In genomic region chr3:169968224-169968623, GRCh38 we compare ENCODE assay signal across 9 cellular contexts. TPM values are rescaled to one million over a fixed set of nuclear protein-coding genes. Genes with fewer than 3 reads are reported as not detected.
A peak's percentile ranks its signal among the peaks of the same experiment; 100 is the strongest.
DNase-seq lines count a peak whose midpoint lies in the region; ATAC-seq and TF ChIP-seq lines count a peak whose summit lies in the region.
"Had no signal": no experiment of that assay in that cellular context is flagged by ENCODE, and none has a peak within 500 bp of the region (broad histone marks: within the 10 kb centered on the region; RNA-seq: fewer than 3 reads in every experiment).

No MANE protein-coding gene starts in this region.

- peak overlapping the region in 10 of 11 experiments; percentile 91 to 95 (median 94); a peak in 18 of 22 replicates for H3K9ac ChIP-seq in BLaER1 treated with 17β-estradiol and CSF1 and Interleukin-3, amounts not matched to agents 10 nM and 100 nM
- H3K9ac ChIP-seq in KMS-11, result no peak overlapping the region

- no peaks in the 10 kb centered on the region for H3K9me3 Mint-ChIP-seq in dendritic cell treated with granulocyte-macrophage colony-stimulating factor and Interleukin-4, amounts not matched to agents 40 ng/mL and 50 ng/mL, for 4 days
- peaks cover 0 to 4% (median 0%) of the 10 kb centered on the region in 9 donors for H3K9me3 Mint-ChIP-seq in naive thymus-derived CD8-positive, alpha-beta T cell

- no peak for DNase-seq in naive thymus-derived CD8-positive, alpha-beta T cell
- DNase-seq in NCI-H1436 treated with DMSO at 0.1 percent for 48 hours (lab: John Stamatoyannopoulos, UW) (no peak), hypothalamus (lab: John Stamatoyannopoulos, UW) (no peak), omental fat pad (ENCODE audit: low spot score) (no peak), left ventricle myocardium superior (no peak)

- peaks cover 0 to 9% (median 0%) of the 10 kb centered on the region in 11 experiments; a peak in 3 of 22 replicates for H3K9me3 ChIP-seq in BLaER1 treated with 17β-estradiol and CSF1 and Interleukin-3, amounts not matched to agents 10 nM and 100 nM (replicated peaks in 1 of 11)
- H3K9me3 ChIP-seq: SJSA1 had no signal

- TF ChIP-seq CTCF in KMS-11 (conservative IDR thresholded peaks at IDR 0.05; ENCODE audit: low read depth, low read length) (no peak), omental fat pad (IDR thresholded peaks at IDR 0.05) (no peak)

- H3K4me3 ChIP-seq in BLaER1 treated with 17β-estradiol and CSF1 and Interleukin-3, amounts not matched to agents 10 nM and 100 nM, result peak overlapping the region; percentile 84 to 95 (median 91)
- H3K4me3 ChIP-seq in KMS-11 (IDR thresholded peaks at IDR 0.05; ENCODE audit: insufficient read depth, low read depth, low read length), result peak overlapping the region; percentile 14

- H3K27me3 Mint-ChIP-seq in dendritic cell treated with granulocyte-macrophage colony-stimulating factor and Interleukin-4, amounts not matched to agents 40 ng/mL and 50 ng/mL, for 4 days, result peaks cover 3% of the 10 kb centered on the region
- H3K27me3 Mint-ChIP-seq in naive thymus-derived CD8-positive, alpha-beta T cell, result no peaks in the 10 kb centered on the region

- ATAC-seq in naive thymus-derived CD8-positive, alpha-beta T cell, result no peak
- ATAC-seq in omental fat pad (ENCODE audit: low FRiP score) (no peak), left ventricle myocardium superior (no peak)

- peaks cover 64% of the 10 kb centered on the region for H3K79me2 ChIP-seq in KMS-11 (ENCODE audit: insufficient read depth, low read depth)

- intact Hi-C loops in dendritic cell treated with granulocyte-macrophage colony-stimulating factor and Interleukin-4, amounts not matched to agents 40 ng/mL and 50 ng/mL, for 4 days (cut with micrococcal nuclease), result loop anchor here (5.0 to 10.0 kb wide), 3 partner anchors 69 to 907 kb away; partner anchors contain the start of genes GPR160 and RPL22L1
- intact Hi-C loops in left ventricle myocardium superior (cut with micrococcal nuclease), result no loop called here

- peak overlapping the region in 3 of 11 experiments; percentile 89 to 93 (median 90); a peak in 5 of 22 replicates for H3K27ac ChIP-seq in BLaER1 treated with 17β-estradiol and CSF1 and Interleukin-3, amounts not matched to agents 10 nM and 100 nM
- H3K27ac ChIP-seq in KMS-11, result no peak overlapping the region
- H3K27ac ChIP-seq: SJSA1 had no signal

- H3K4me1 Mint-ChIP-seq in dendritic cell treated with granulocyte-macrophage colony-stimulating factor and Interleukin-4, amounts not matched to agents 40 ng/mL and 50 ng/mL, for 4 days (ENCODE audit: low read depth), result peaks cover 54% of the 10 kb centered on the region
- H3K4me1 Mint-ChIP-seq in naive thymus-derived CD8-positive, alpha-beta T cell, result peaks cover 38 to 82% (median 69%) of the 10 kb centered on the region in 4 donors

- POLR2A ChIA-PET in naive thymus-derived CD8-positive, alpha-beta T cell (lab: Charles Lee), result interaction anchor here (0.7 to 4.7 kb wide), 9 partner anchors 18 to 506 kb away, joined by 3 to 51 read pairs (median 9); partner anchors contain the start of genes ACTRT3, LRRC34, LRRIQ4 and TERC

- H3K4me2 ChIP-seq in BLaER1 treated with 17β-estradiol and CSF1 and Interleukin-3, amounts not matched to agents 10 nM and 100 nM, result peak overlapping the region; percentile 74 to 98 (median 87)
- H3K4me2 ChIP-seq in KMS-11, result peak overlapping the region; percentile 80

- H3K36me3 Mint-ChIP-seq in dendritic cell treated with granulocyte-macrophage colony-stimulating factor and Interleukin-4, amounts not matched to agents 40 ng/mL and 50 ng/mL, for 4 days (ENCODE audit: low read depth), result peaks cover 9% of the 10 kb centered on the region
- H3K36me3 Mint-ChIP-seq in naive thymus-derived CD8-positive, alpha-beta T cell, result peaks cover 0 to 32% (median 3%) of the 10 kb centered on the region in 3 donors

- H3K4me3 Mint-ChIP-seq in dendritic cell treated with granulocyte-macrophage colony-stimulating factor and Interleukin-4, amounts not matched to agents 40 ng/mL and 50 ng/mL, for 4 days, result no peak overlapping the region
- H3K4me3 Mint-ChIP-seq in naive thymus-derived CD8-positive, alpha-beta T cell, result peak overlapping the region; percentile 90 to 99 (median 96)

- H3K27me3 ChIP-seq in BLaER1 treated with 17β-estradiol and CSF1 and Interleukin-3, amounts not matched to agents 10 nM and 100 nM, result no peaks in the 10 kb centered on the region
- H3K27me3 ChIP-seq in KMS-11 (ENCODE audit: insufficient read depth, low read depth), result no peaks in the 10 kb centered on the region
- H3K27me3 ChIP-seq: SJSA1 had no signal

- H2AFZ ChIP-seq in KMS-11 (ENCODE audit: low read depth), result no peak overlapping the region

- H3K36me3 ChIP-seq in BLaER1 treated with 17β-estradiol and CSF1 and Interleukin-3, amounts not matched to agents 10 nM and 100 nM, result peaks cover 24 to 41% (median 36%) of the 10 kb centered on the region in 11 experiments; a peak in 21 of 22 replicates
- H3K36me3 ChIP-seq in KMS-11 (ENCODE audit: insufficient read depth), result no peaks in the 10 kb centered on the region

- H3K27ac Mint-ChIP-seq in dendritic cell treated with granulocyte-macrophage colony-stimulating factor and Interleukin-4, amounts not matched to agents 40 ng/mL and 50 ng/mL, for 4 days, result peak overlapping the region; percentile 96
- peak overlapping the region; percentile 98 to 100 (median 99) for H3K27ac Mint-ChIP-seq in naive thymus-derived CD8-positive, alpha-beta T cell

- peaks cover 18 to 56% (median 41%) of the 10 kb centered on the region in 10 experiments for H3K4me1 ChIP-seq in BLaER1 treated with 17β-estradiol and CSF1 and Interleukin-3, amounts not matched to agents 10 nM and 100 nM
- H3K4me1 ChIP-seq in KMS-11 (ENCODE audit: low read depth, poor library complexity, severe bottlenecking), result peaks cover 30% of the 10 kb centered on the region

- peaks cover 39 to 63% (median 61%) of the 10 kb centered on the region in 11 experiments for H4K20me1 ChIP-seq in BLaER1 treated with 17β-estradiol and CSF1 and Interleukin-3, amounts not matched to agents 10 nM and 100 nM
- no peaks in the 10 kb centered on the region for H4K20me1 ChIP-seq in KMS-11 (ENCODE audit: insufficient read depth)

RNA-seq across cellular contexts. Expression of gene SEC62, which starts 1.6 kb away (rescaled TPM):
- 100 to 1,000 TPM; 147 to 168 TPM for total RNA-seq in naive thymus-derived CD8-positive, alpha-beta T cell
- 100 to 1,000 TPM; 170 to 226 (median 225) TPM for polyA plus RNA-seq in naive thymus-derived CD8-positive, alpha-beta T cell
- total RNA-seq in omental fat pad (10 to 100 TPM; 56.0 to 71.5 (median 67.2) TPM), left ventricle myocardium superior (79.0 TPM)

RNA-seq across cellular contexts. Expression of gene SAMD7, which starts 56.9 kb away (rescaled TPM):
- total RNA-seq in naive thymus-derived CD8-positive, alpha-beta T cell, result not detected
- polyA plus RNA-seq in naive thymus-derived CD8-positive, alpha-beta T cell, result not detected
- not detected for total RNA-seq in omental fat pad
- not detected for total RNA-seq in left ventricle myocardium superior
- total RNA-seq: SJSA1 had no signal
